ENCODE assay signal across 8 cellular contexts in genomic region chr6:129774697-129775447, GRCh38.
A peak's percentile ranks its signal among the peaks of the same experiment; 100 is the strongest.
DNase-seq lines count a peak whose midpoint lies in the region; ATAC-seq and TF ChIP-seq lines count a peak whose summit lies in the region.

No MANE protein-coding gene starts in this region.

- POLR2A ChIA-PET in CD4-positive, alpha-beta T cell (lab: Charles Lee): no interaction called here

- no peaks in the 10 kb centered on the region for H3K4me1 Mint-ChIP-seq in CD4-positive, alpha-beta T cell (ENCODE audit: low read depth)
- peaks cover 8% of the 10 kb centered on the region for H3K4me1 Mint-ChIP-seq in chondrocyte (ENCODE audit: low read depth)

- no peak overlapping the region for H3K4me3 Mint-ChIP-seq in CD4-positive, alpha-beta T cell
- peak overlapping the region; percentile 64 for H3K4me3 Mint-ChIP-seq in chondrocyte (ENCODE audit: unreplicated experiment)

- CTCF ChIA-PET in CD4-positive, alpha-beta T cell (lab: Charles Lee): interaction anchor here (0.6 to 1.2 kb wide), 9 partner anchors 9 to 622 kb away, joined by 3 to 4 read pairs (median 3); no protein-coding TSS in a partner anchor

- H3K36me3 Mint-ChIP-seq in CD4-positive, alpha-beta T cell (ENCODE audit: low read depth): peaks cover 4% of the 10 kb centered on the region
- H3K36me3 Mint-ChIP-seq in chondrocyte (ENCODE audit: low read depth): peaks cover 7% of the 10 kb centered on the region

- H3K9me3 ChIP-seq in CD4-positive, alpha-beta T cell (ENCODE audit: control insufficient read depth, low read length): no peaks in the 10 kb centered on the region

- intact Hi-C loops in CD4-positive, alpha-beta T cell (cut with DNase I, micrococcal nuclease): no loop called here

- no peak overlapping the region for H3K4me3 ChIP-seq in kidney epithelial cell (ENCODE audit: low read depth, low read length)

- no peak overlapping the region for H3K27ac ChIP-seq in CD4-positive, alpha-beta T cell (ENCODE audit: low read depth, low read length)

- no peaks in the 10 kb centered on the region for H3K36me3 ChIP-seq in kidney epithelial cell (ENCODE audit: control insufficient read depth, insufficient read depth, low read length)

- H3K27me3 Mint-ChIP-seq in CD4-positive, alpha-beta T cell: no peaks in the 10 kb centered on the region
- peaks cover 2% of the 10 kb centered on the region for H3K27me3 Mint-ChIP-seq in chondrocyte (ENCODE audit: low read depth)

- H3K9me3 Mint-ChIP-seq in CD4-positive, alpha-beta T cell: peaks cover 8% of the 10 kb centered on the region
- peaks cover 22% of the 10 kb centered on the region for H3K9me3 Mint-ChIP-seq in chondrocyte (ENCODE audit: low read depth)

- H3K27ac Mint-ChIP-seq in CD4-positive, alpha-beta T cell: no peak overlapping the region
- no peak overlapping the region for H3K27ac Mint-ChIP-seq in chondrocyte (ENCODE audit: unreplicated experiment)

- peak; percentile 56 for TF ChIP-seq CTCF in CD4-positive, alpha-beta T cell (IDR thresholded peaks at IDR 0.05)
- peak; percentile 96 for TF ChIP-seq CTCF in chondrocyte (IDR thresholded peaks at IDR 0.05)
- TF ChIP-seq CTCF in kidney epithelial cell (IDR thresholded peaks at IDR 0.05; ENCODE audit: insufficient read depth, low read length, poor library complexity, severe bottlenecking): peak; percentile 97

- ATAC-seq in CD4-positive, alpha-beta T cell (ENCODE audit: poor library complexity): no peak
- ATAC-seq in GM21526 (IDR thresholded peaks at IDR 0.05; ENCODE audit: low FRiP score, unreplicated experiment) (peak; percentile 68), HG02610 (IDR thresholded peaks at IDR 0.05; ENCODE audit: unreplicated experiment) (no peak)

- no peaks in the 10 kb centered on the region for H3K27me3 ChIP-seq in CD4-positive, alpha-beta T cell (ENCODE audit: control insufficient read depth, insufficient read depth, low read length)
- H3K27me3 ChIP-seq in kidney epithelial cell (ENCODE audit: control insufficient read depth, insufficient read depth, low read length): no peaks in the 10 kb centered on the region

- DNase-seq in CD4-positive, alpha-beta T cell: peak in 9 of 10 experiments; percentile 9 to 40 (median 18)
- DNase-seq in NCI-H146 treated with DMSO at 0.1 percent for 48 hours (lab: John Stamatoyannopoulos, UW; ENCODE audit: unreplicated experiment) (peak; percentile 86), T-helper 9 cell (peak; percentile 40), chondrocyte (ENCODE audit: low spot score) (no peak), kidney epithelial cell (ENCODE audit: low read depth) (peak; percentile 35)
- peak in 3 of 4 experiments; percentile 9 to 30 (median 26) for DNase-seq in stimulated activated CD4-positive, alpha-beta T cell treated with anti-CD3 and anti-CD28 coated beads, Interleukin-1b, Interleukin-23, amount 100 ng/mL, for 24 hours (ENCODE audit: low read depth in 4 of 4, low spot score in 1 of 4)
